ENCODE assay signal across 14 cellular contexts in genomic region chr17:15351925-15352324, GRCh38. TPM values are rescaled to one million over a fixed set of nuclear protein-coding genes. Genes with fewer than 3 reads are reported as not detected.
DNase-seq lines count a peak whose midpoint lies in the region; ATAC-seq, FAIRE-seq and TF ChIP-seq lines count a peak whose summit lies in the region.
"Had no signal": no experiment of that assay in that cellular context is flagged by ENCODE, and none has a peak within 500 bp of the region (broad histone marks: within the 10 kb centered on the region; RNA-seq: fewer than 3 reads in every experiment).

No MANE protein-coding gene starts in this region.

- ATAC-seq in HG02852 (IDR thresholded peaks at IDR 0.05; ENCODE audit: unreplicated experiment): no peak

- no peaks in the 10 kb centered on the region for H3K27me3 ChIP-seq in rectal smooth muscle tissue (ENCODE audit: control insufficient read depth, insufficient read depth, low read length)

- TF ChIP-seq CTCF in AG10803 (conservative IDR thresholded peaks at IDR 0.05; ENCODE audit: low read length) (no peak), fibroblast of the aortic adventitia (IDR thresholded peaks at IDR 0.05; ENCODE audit: insufficient read depth, low read length) (no peak)

- FAIRE-seq in RCC 7860 (lab: Jason Lieb, UNC): no peak

- H3K4me3 ChIP-seq in AG10803 (ENCODE audit: low read length): no peak overlapping the region
- H3K4me3 ChIP-seq in fibroblast of the aortic adventitia (ENCODE audit: low read depth, low read length): no peak overlapping the region
- no peak overlapping the region for H3K4me3 ChIP-seq in rectal smooth muscle tissue (ENCODE audit: low read length)

- DNase-seq in AG10803 (ENCODE audit: low read depth): peak; percentile 86
- peak; percentile 30 for DNase-seq in RCC 7860 (ENCODE audit: low spot score)
- DNase-seq in fibroblast of the aortic adventitia (ENCODE audit: low read depth): peak; percentile 92
- DNase-seq in midbrain (lab: John Stamatoyannopoulos, UW): no peak
- no peak for DNase-seq in activated T-cell treated with anti-CD3 and anti-CD28 coated beads, Interleukin-2, amount 50 U/mL, for 48 hours
- DNase-seq in stimulated activated CD4-positive, alpha-beta T cell treated with anti-CD3 and anti-CD28 coated beads, Interleukin-15, amount 100 ng/mL, for 24 hours: no peak
- DNase-seq: CD4-positive, alpha-beta T cell; dorsolateral prefrontal cortex; NCI-H748 treated with DMSO at 0.1 percent for 48 hours; stimulated activated CD4-positive, alpha-beta T cell treated with anti-CD3 and anti-CD28 coated beads, Interleukin-4, amount 100 ng/mL, for 24 hours; T-helper 9 cell had no signal

- no peaks in the 10 kb centered on the region for H3K36me3 ChIP-seq in rectal smooth muscle tissue (ENCODE audit: control insufficient read depth, insufficient read depth, low read length)

- peaks cover 16% of the 10 kb centered on the region for H3K4me1 ChIP-seq in rectal smooth muscle tissue (ENCODE audit: control insufficient read depth, insufficient read depth, low read length)

- H3K27ac ChIP-seq in rectal smooth muscle tissue (ENCODE audit: low read depth, low read length): peak overlapping the region; percentile 94
- H3K27ac ChIP-seq: dorsolateral prefrontal cortex had no signal

- H3K9ac ChIP-seq in rectal smooth muscle tissue (ENCODE audit: low read length): no peak overlapping the region

RNA-seq across cellular contexts. Expression of gene TEKT3, which starts 10.5 kb away (rescaled TPM):
- total RNA-seq in fibroblast of the aortic adventitia (ENCODE audit: low replicate concordance): 0.63 TPM in 1 of 2 replicates, not detected in the other
- total RNA-seq: activated T-helper 1 cell treated with anti-CD3 and anti-CD28 coated beads, Interleukin-12 subunit alpha, Interleukin-12 subunit beta, Interleukin-2, Interleukin-4 antibody, amounts not matched to agents 30 ng/mL and 10 ng/mL and 1 ng/mL, durations not matched to agents 14 hours and 24 hours and 36 hours; CD4-positive, alpha-beta T cell had no signal

Comparison
In these comparisons a context has a peak if more than half of its experiments do, and no peak if none do; other contexts are left out.
1. DNase-seq: peak in AG10803 (single experiment), RCC 7860 (single experiment) and fibroblast of the aortic adventitia (single experiment); none in midbrain (single experiment), activated T-cell treated with anti-CD3 and anti-CD28 coated beads, Interleukin-2, amount 50 U/mL, for 48 hours (0 of 2) and stimulated activated CD4-positive, alpha-beta T cell treated with anti-CD3 and anti-CD28 coated beads, Interleukin-15, amount 100 ng/mL, for 24 hours (single experiment).